In the genomic region with DNA sequence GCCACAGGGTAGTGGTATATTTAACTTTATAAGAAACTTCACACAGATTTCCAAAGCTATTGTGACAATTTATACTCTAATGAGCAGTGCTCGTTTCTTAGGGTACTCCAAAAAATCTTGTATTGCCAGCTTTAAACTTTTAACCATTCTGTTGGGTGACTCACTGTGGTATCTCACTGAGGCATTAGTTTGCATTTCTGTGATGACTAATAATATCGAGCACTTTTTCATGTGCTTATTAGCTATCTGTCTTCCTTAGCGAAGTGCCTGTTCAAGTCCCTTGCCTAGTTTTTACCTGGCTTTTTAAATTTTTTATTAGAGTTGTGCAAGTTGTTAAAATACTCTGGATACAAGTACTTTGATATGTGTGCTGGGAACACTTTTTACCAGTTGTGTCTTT, we compare ENCODE assay signal across 18 cellular contexts. TPM values are rescaled to one million over a fixed set of nuclear protein-coding genes. Genes with fewer than 3 reads are reported as not detected.
DNase-seq lines count a peak whose midpoint lies in the region; ATAC-seq and TF ChIP-seq lines count a peak whose summit lies in the region.
"Had no signal": no experiment of that assay in that cellular context is flagged by ENCODE, and none has a peak within 500 bp of the region (broad histone marks: within the 10 kb centered on the region; RNA-seq: fewer than 3 reads in every experiment).

No MANE protein-coding gene starts in this region.

- no peak overlapping the region for H3K27ac ChIP-seq in PC-9
- H3K27ac ChIP-seq: hepatocyte, KMS-11, lower lobe of right lung had no signal

- no peak for TF ChIP-seq CTCF in PC-9 (conservative IDR thresholded peaks at IDR 0.05)

- no peaks in the 10 kb centered on the region for H3K79me2 ChIP-seq in PC-9 (ENCODE audit: low read depth)
- H3K79me2 ChIP-seq: hepatocyte had no signal

- DNase-seq in ELR (ENCODE audit: low read depth) (peak; percentile 63), PC-9 (peak in 1 of 2 experiments; percentile 54), dermis blood vessel endothelial cell (peak; percentile 0), non-pigmented ciliary epithelial cell (ENCODE audit: low read depth) (peak; percentile 1), DMS79 treated with DMSO at 0.1 percent for 48 hours (lab: John Stamatoyannopoulos, UW) (no peak), DMS153 treated with DMSO at 0.1 percent for 48 hours (lab: John Stamatoyannopoulos, UW; ENCODE audit: unreplicated experiment) (no peak)
- DNase-seq: activated naive CD4-positive, alpha-beta T cell treated with Interleukin-2 at 50 U/mL for 16 hours; CD4-positive, alpha-beta memory T cell; lower lobe of right lung; NCI-H1694; NCI-H748 treated with DMSO at 0.1 percent for 48 hours; SHP77; stimulated activated naive CD8-positive, alpha-beta T cell treated with anti-CD3 and anti-CD28 coated beads, Interleukin-15, Interleukin-2, amounts not matched to agents 100 U/mL and 50 U/mL, for 24 hours had no signal

- H3K27me3 ChIP-seq in PC-9 (ENCODE audit: insufficient read depth, low read depth) = peaks cover 12% of the 10 kb centered on the region; the same call in 1 of the 2 replicates
- H3K27me3 ChIP-seq: hepatocyte had no signal

- intact Hi-C loops in PC-9 (cut with micrococcal nuclease; ENCODE audit: unreplicated experiment) = no loop called here

- POLR2A ChIA-PET in PC-9 (lab: Charles Lee; ENCODE audit: unreplicated experiment) = no interaction called here

- no peaks in the 10 kb centered on the region; the same call in 1 of the 2 replicates for H3K4me1 ChIP-seq in PC-9 (replicated peaks; ENCODE audit: insufficient read depth)
- H3K4me1 ChIP-seq: lower lobe of right lung had no signal

- no peaks in the 10 kb centered on the region for H4K20me1 ChIP-seq in PC-9 (ENCODE audit: insufficient read depth)

- ATAC-seq in GM18858 (IDR thresholded peaks at IDR 0.05; ENCODE audit: unreplicated experiment) = no peak
- no peak for ATAC-seq in HG03159 (IDR thresholded peaks at IDR 0.05; ENCODE audit: unreplicated experiment)
- ATAC-seq: lower lobe of right lung; sciatic nerve; stimulated activated naive CD8-positive, alpha-beta T cell treated with anti-CD3 and anti-CD28 coated beads, Interleukin-15, Interleukin-2, amounts not matched to agents 100 U/mL and 50 U/mL, for 24 hours had no signal

- no peak overlapping the region for H3K4me3 ChIP-seq in PC-9
- H3K4me3 ChIP-seq: hepatocyte, lower lobe of right lung had no signal

- peak overlapping the region; percentile 5; the same call in 1 of the 2 replicates for H3K4me2 ChIP-seq in PC-9
- H3K4me2 ChIP-seq: hepatocyte, KMS-11 had no signal

- no peaks in the 10 kb centered on the region for H3F3A ChIP-seq in PC-9 (ENCODE audit: insufficient read depth, low read depth)

- H3K9me2 ChIP-seq in PC-9 (ENCODE audit: insufficient read depth) = no peaks in the 10 kb centered on the region

- H3K36me3 ChIP-seq in PC-9 (ENCODE audit: low read depth) = no peaks in the 10 kb centered on the region
- H3K36me3 ChIP-seq: lower lobe of right lung had no signal

- no TSS peak for BruUV-seq in PC-9 (replicated peaks; lab: Mats Ljungman, UMichigan)

- CTCF ChIA-PET in PC-9 (lab: Charles Lee) = interaction anchor here (0.6 kb wide), 1 partner anchor 877 kb away, joined by 3 read pairs; no protein-coding TSS in a partner anchor

- H3K9me3 ChIP-seq in PC-9 (ENCODE audit: insufficient read depth, low read depth) = 0 out of 2 replicates have a peak, but pooled peaks cover 4% of the 10 kb centered on the region
- H3K9me3 ChIP-seq: lower lobe of right lung had no signal

- no peak overlapping the region for H2AFZ ChIP-seq in PC-9
- H2AFZ ChIP-seq: hepatocyte had no signal

RNA-seq across cellular contexts. Expression of gene PNMA3, which starts 5.5 kb away (rescaled TPM):
- total RNA-seq in PC-9 (2021) = not detected in 2 replicates
- total RNA-seq in dermis blood vessel endothelial cell = 0.09 TPM in 1 of 2 replicates, not detected in the other

RNA-seq across cellular contexts. Expression of gene PNMA6A, which starts 10.5 kb away (rescaled TPM):
- total RNA-seq in PC-9 (2021) (not detected in 2 replicates), dermis blood vessel endothelial cell (0.34 and 0.74 TPM in 2 replicates)

Comparison
In these comparisons a context has a peak if more than half of its experiments do, and no peak if none do; other contexts are left out.
1. DNase-seq: peak in ELR (single experiment), dermis blood vessel endothelial cell (single experiment) and non-pigmented ciliary epithelial cell (single experiment); none in DMS79 treated with DMSO at 0.1 percent for 48 hours (single experiment) and DMS153 treated with DMSO at 0.1 percent for 48 hours (single experiment).